15 cellular contexts compared by ENCODE assay signal in genomic region chr3:179074656-179075055, GRCh38. TPM values are rescaled to one million over a fixed set of nuclear protein-coding genes. Genes with fewer than 3 reads are reported as not detected.
DNase-seq lines count a peak whose midpoint lies in the region; ATAC-seq and TF ChIP-seq lines count a peak whose summit lies in the region.
"Had no signal": no experiment of that assay in that cellular context is flagged by ENCODE, and none has a peak within 500 bp of the region (broad histone marks: within the 10 kb centered on the region; RNA-seq: fewer than 3 reads in every experiment).

No MANE protein-coding gene starts in this region.

- H3K79me2 ChIP-seq in Loucy (ENCODE audit: insufficient read depth, low read length), result peaks cover 11% of the 10 kb centered on the region; the same call in 1 of the 2 replicates

- no peak overlapping the region for H3K9ac ChIP-seq in Loucy (ENCODE audit: low read depth, low read length, poor library complexity, severe bottlenecking)

- ATAC-seq in GM18508 (IDR thresholded peaks at IDR 0.05; ENCODE audit: insufficient read depth, unreplicated experiment) (peak; percentile 29), HG02678 (IDR thresholded peaks at IDR 0.05; ENCODE audit: unreplicated experiment) (peak; percentile 33), GM19397 (IDR thresholded peaks at IDR 0.05; ENCODE audit: unreplicated experiment) (no peak)
- peak; percentile 85 for ATAC-seq in stimulated activated memory B cell treated with anti-CD40 and anti-IgM and Interleukin-4, amounts not matched to agents 10 μg/mL and 1 μg/mL and 100 μg/mL, for 72 hours
- ATAC-seq: body of pancreas, Panc1 had no signal

- peak overlapping the region; percentile 49 for H3K27ac Mint-ChIP-seq in stimulated activated memory B cell treated with anti-CD40 and anti-IgM and Interleukin-4, amounts not matched to agents 10 μg/mL and 1 μg/mL and 100 μg/mL, for 72 hours
- no peak overlapping the region for H3K27ac Mint-ChIP-seq in activated CD4-positive, alpha-beta T cell treated with anti-CD3 and anti-CD28 coated beads, Interleukin-2, amount 10 ng/mL, durations not matched to agents 24 days and 14 days
- H3K27ac Mint-ChIP-seq: mesothelial cell of epicardium had no signal

- no peak overlapping the region for H3K4me3 Mint-ChIP-seq in stimulated activated memory B cell treated with anti-CD40 and anti-IgM and Interleukin-4, amounts not matched to agents 10 μg/mL and 1 μg/mL and 100 μg/mL, for 72 hours
- no peak overlapping the region for H3K4me3 Mint-ChIP-seq in activated CD4-positive, alpha-beta T cell treated with anti-CD3 and anti-CD28 coated beads, Interleukin-2, amount 10 ng/mL, durations not matched to agents 24 days and 14 days
- H3K4me3 Mint-ChIP-seq: mesothelial cell of epicardium had no signal

- TF ChIP-seq CTCF in Loucy (conservative IDR thresholded peaks at IDR 0.05; ENCODE audit: low read length), result no peak

- H3K4me3 ChIP-seq in Loucy (ENCODE audit: low read length, poor library complexity, severe bottlenecking), result no peak overlapping the region
- H3K4me3 ChIP-seq: body of pancreas, spleen, thoracic aorta had no signal

- no peak for DNase-seq in activated CD4-positive, alpha-beta T cell treated with anti-CD3 and anti-CD28 coated beads, Interleukin-2, amount 10 ng/mL, durations not matched to agents 24 days and 14 days
- DNase-seq in GM19240 (ENCODE audit: insufficient read length, low spot score), result no peak
- DNase-seq: activated CD4-positive, alpha-beta T cell treated with anti-CD3 and anti-CD28 coated beads, Interleukin-2, amount 50 U/mL, for 4 hours; body of pancreas; Calu3; NCI-H345; spleen had no signal

- H2AFZ ChIP-seq in Loucy (ENCODE audit: low read length), result peak overlapping the region; percentile 70; the same call in 1 of the 2 replicates

- H3K27me3 ChIP-seq in Loucy (ENCODE audit: insufficient read depth, low read length, poor library complexity, severe bottlenecking), result no peaks in the 10 kb centered on the region
- H3K27me3 ChIP-seq: body of pancreas, spleen had no signal

- H3K9me3 ChIP-seq in Loucy (ENCODE audit: insufficient read depth, low read depth, low read length), result no peaks in the 10 kb centered on the region
- H3K9me3 ChIP-seq: body of pancreas, spleen, thoracic aorta had no signal

- H3K4me1 ChIP-seq in Loucy (ENCODE audit: insufficient read depth, low read length, poor library complexity, severe bottlenecking), result peaks cover 17% of the 10 kb centered on the region

- no peaks in the 10 kb centered on the region for H3K9me3 Mint-ChIP-seq in stimulated activated memory B cell treated with anti-CD40 and anti-IgM and Interleukin-4, amounts not matched to agents 10 μg/mL and 1 μg/mL and 100 μg/mL, for 72 hours
- H3K9me3 Mint-ChIP-seq in activated CD4-positive, alpha-beta T cell treated with anti-CD3 and anti-CD28 coated beads, Interleukin-2, amount 10 ng/mL, durations not matched to agents 24 days and 14 days, result no peaks in the 10 kb centered on the region
- H3K9me3 Mint-ChIP-seq: mesothelial cell of epicardium had no signal

- H4K20me1 ChIP-seq in Loucy (ENCODE audit: insufficient read depth, low read length, poor library complexity, severe bottlenecking), result no peaks in the 10 kb centered on the region

- no peaks in the 10 kb centered on the region for H3F3A ChIP-seq in Loucy (ENCODE audit: low read depth)

- intact Hi-C loops in activated CD4-positive, alpha-beta T cell treated with anti-CD3 and anti-CD28 coated beads, Interleukin-2, amount 10 ng/mL, durations not matched to agents 24 days and 14 days (cut with micrococcal nuclease), result loop anchor here (5.0 kb wide), 1 partner anchor 533 kb away; no protein-coding TSS in a partner anchor

- H3K9me2 ChIP-seq in Loucy (replicated peaks; ENCODE audit: low read depth, low read length), result no peaks in the 10 kb centered on the region

- no peaks in the 10 kb centered on the region for H3K36me3 Mint-ChIP-seq in stimulated activated memory B cell treated with anti-CD40 and anti-IgM and Interleukin-4, amounts not matched to agents 10 μg/mL and 1 μg/mL and 100 μg/mL, for 72 hours
- H3K36me3 Mint-ChIP-seq in activated CD4-positive, alpha-beta T cell treated with anti-CD3 and anti-CD28 coated beads, Interleukin-2, amount 10 ng/mL, durations not matched to agents 24 days and 14 days (ENCODE audit: low read depth), result peaks cover 3% of the 10 kb centered on the region
- H3K36me3 Mint-ChIP-seq: mesothelial cell of epicardium had no signal

- peaks cover 41% of the 10 kb centered on the region for H3K4me1 Mint-ChIP-seq in stimulated activated memory B cell treated with anti-CD40 and anti-IgM and Interleukin-4, amounts not matched to agents 10 μg/mL and 1 μg/mL and 100 μg/mL, for 72 hours
- H3K4me1 Mint-ChIP-seq in activated CD4-positive, alpha-beta T cell treated with anti-CD3 and anti-CD28 coated beads, Interleukin-2, amount 10 ng/mL, durations not matched to agents 24 days and 14 days, result peaks cover 21% of the 10 kb centered on the region

- H3K4me2 ChIP-seq in Loucy (ENCODE audit: low read depth, low read length, poor library complexity, severe bottlenecking), result no peak overlapping the region

- H3K27me3 Mint-ChIP-seq in stimulated activated memory B cell treated with anti-CD40 and anti-IgM and Interleukin-4, amounts not matched to agents 10 μg/mL and 1 μg/mL and 100 μg/mL, for 72 hours, result no peaks in the 10 kb centered on the region
- H3K27me3 Mint-ChIP-seq in activated CD4-positive, alpha-beta T cell treated with anti-CD3 and anti-CD28 coated beads, Interleukin-2, amount 10 ng/mL, durations not matched to agents 24 days and 14 days, result no peaks in the 10 kb centered on the region

- no peaks in the 10 kb centered on the region for H3K36me3 ChIP-seq in Loucy (ENCODE audit: insufficient read depth, low read length)
- H3K36me3 ChIP-seq: spleen, thoracic aorta had no signal

RNA-seq across cellular contexts. Expression of gene ZMAT3, which starts 3.0 kb away (rescaled TPM):
- total RNA-seq in activated CD4-positive, alpha-beta T cell treated with anti-CD3 and anti-CD28 coated beads, Interleukin-2, amount 10 ng/mL, durations not matched to agents 24 days and 14 days, result 11.8 and 13.1 TPM in 2 replicates
